ENCODE assay signal across 27 cellular contexts in the genomic region with DNA sequence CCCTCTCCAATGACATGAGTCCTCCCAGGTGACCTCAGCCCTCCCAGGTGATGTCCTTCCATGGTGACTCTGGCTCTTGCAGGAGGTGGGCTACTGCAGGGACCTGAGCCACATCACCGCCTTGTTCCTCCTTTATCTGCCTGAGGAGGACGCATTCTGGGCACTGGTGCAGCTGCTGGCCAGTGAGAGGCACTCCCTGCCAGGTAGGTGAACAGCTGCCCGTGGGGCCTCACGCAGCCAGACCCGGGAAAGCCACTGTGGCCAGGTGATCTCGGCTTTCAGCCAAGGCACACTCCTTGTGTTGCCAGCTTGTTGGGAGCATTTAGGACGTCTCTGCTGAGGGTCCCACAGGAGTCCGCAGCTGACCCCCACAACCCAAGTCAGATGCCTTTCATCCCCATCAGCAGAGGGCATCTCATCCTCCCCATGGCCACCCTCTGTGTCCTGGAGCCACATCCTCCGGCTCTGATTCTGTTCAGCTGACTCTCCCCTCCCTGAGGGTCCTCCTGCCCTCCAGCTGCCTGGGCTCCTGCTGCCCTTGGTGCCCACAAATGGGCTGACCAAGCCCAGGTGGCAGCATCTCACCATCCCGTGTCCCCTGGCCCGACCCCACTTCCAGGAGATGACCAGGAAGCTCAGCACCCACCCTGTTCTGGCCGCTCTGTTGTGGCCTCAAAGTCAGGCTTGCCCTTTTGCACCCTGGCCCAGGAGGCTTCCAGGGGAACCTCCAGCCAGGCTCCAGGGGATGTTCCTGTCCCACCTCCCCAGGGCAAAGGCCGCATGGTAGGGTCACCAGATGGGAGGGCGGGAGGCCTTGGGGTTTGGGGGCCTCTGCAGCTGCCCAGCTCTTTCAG. TPM values are rescaled to one million over a fixed set of nuclear protein-coding genes. Genes with fewer than 3 reads are reported as not detected.
DNase-seq lines count a peak whose midpoint lies in the region; ATAC-seq, FAIRE-seq and TF ChIP-seq lines count a peak whose summit lies in the region.
"Had no signal": no experiment of that assay in that cellular context is flagged by ENCODE, and none has a peak within 500 bp of the region (broad histone marks: within the 10 kb centered on the region; RNA-seq: fewer than 3 reads in every experiment).

No MANE protein-coding gene starts in this region.

- CTCF ChIA-PET in activated CD4-positive, alpha-beta memory T cell treated with anti-CD3 and anti-CD28 coated beads for 36 hours (lab: Charles Lee): no interaction called here
- CTCF ChIA-PET in activated CD4-positive, alpha-beta memory T cell treated with anti-CD3 and anti-CD28 coated beads, Interleukin-2, amount 10 ng/mL, durations not matched to agents 7 days and 5 days (lab: Charles Lee): no interaction called here

- TF ChIP-seq CTCF in H9 (conservative IDR thresholded peaks at IDR 0.05) (no peak), lung (IDR thresholded peaks at IDR 0.05; ENCODE audit: control extremely low read depth, extremely low read depth) (no peak), pancreas (IDR thresholded peaks at IDR 0.05) (no peak)

- H4K20me1 ChIP-seq in H9 (ENCODE audit: control insufficient read depth, insufficient read depth, insufficient read length): no peaks in the 10 kb centered on the region
- H4K20me1 ChIP-seq: BLaER1 had no signal

- H2BK5ac ChIP-seq in H9 (ENCODE audit: insufficient read length, low read length): no peak overlapping the region

- FAIRE-seq in pancreas (lab: Jason Lieb, UNC): no peak
- FAIRE-seq: A204.1, GM12892, H1 had no signal

- no peak overlapping the region for H4K5ac ChIP-seq in H9 (ENCODE audit: insufficient read length, low read depth, low read length)

- peak; percentile 4 for DNase-seq in activated CD4-positive, alpha-beta memory T cell treated with anti-CD3 and anti-CD28 coated beads for 36 hours
- DNase-seq in activated CD4-positive, alpha-beta memory T cell treated with anti-CD3 and anti-CD28 coated beads, Interleukin-2, amount 10 ng/mL, durations not matched to agents 7 days and 5 days: no peak
- DNase-seq in H9: peak; percentile 23
- DNase-seq in lung (ENCODE audit: low spot score): peak; percentile 17
- DNase-seq in sciatic nerve (ENCODE audit: low spot score): peak; percentile 48
- DNase-seq in pancreas: no peak
- no peak for DNase-seq in activated effector memory CD4-positive, alpha-beta T cell treated with Interleukin-2 at 50 U/mL for 16 hours
- DNase-seq: CD4-positive, CD25-positive, alpha-beta regulatory T cell; DMS79 treated with DMSO at 0.1 percent for 48 hours; Karpas-422; NCI-H1092; NCI-H1436; NCI-H187; NCI-H2081 treated with DMSO at 0.1 percent for 48 hours; NCI-H2171; NCI-H345; NCI-H510A treated with DMSO at 0.1 percent for 48 hours; NK-92 treated with Interleukin-12 subunit alpha and Interleukin-12 subunit beta, amount 100 ng/mL, for 24 hours; PC-3 had no signal

- no peak overlapping the region for H2AFZ ChIP-seq in H9 (ENCODE audit: low read length)

- no peak overlapping the region for H3T11ph ChIP-seq in H9 (ENCODE audit: low read length)

- H3K79me1 ChIP-seq in H9 (ENCODE audit: insufficient read depth, low read depth, low read length, poor library complexity, severe bottlenecking): no peaks in the 10 kb centered on the region

- no peak overlapping the region; the same call in 1 of the 2 replicates for H3K14ac ChIP-seq in H9 (ENCODE audit: insufficient read depth, low read length)

- no peak overlapping the region for H2BK20ac ChIP-seq in H9 (ENCODE audit: low read depth, low read length, poor library complexity, severe bottlenecking)

- H2BK12ac ChIP-seq in H9 (ENCODE audit: insufficient read length, low read depth, low read length): no peak overlapping the region

- no peak overlapping the region for H2BK120ac ChIP-seq in H9 (ENCODE audit: low read depth, low read length, poor library complexity, severe bottlenecking)

- no peaks in the 10 kb centered on the region for H3K9me3 Mint-ChIP-seq in activated CD4-positive, alpha-beta memory T cell treated with anti-CD3 and anti-CD28 coated beads for 36 hours
- no peaks in the 10 kb centered on the region for H3K9me3 Mint-ChIP-seq in activated CD4-positive, alpha-beta memory T cell treated with anti-CD3 and anti-CD28 coated beads, Interleukin-2, amount 10 ng/mL, durations not matched to agents 7 days and 5 days
- no peaks in the 10 kb centered on the region for H3K9me3 Mint-ChIP-seq in H9
- H3K9me3 Mint-ChIP-seq: CD4-positive, CD25-positive, alpha-beta regulatory T cell had no signal

- intact Hi-C loops in activated CD4-positive, alpha-beta memory T cell treated with anti-CD3 and anti-CD28 coated beads for 36 hours (cut with micrococcal nuclease): no loop called here
- intact Hi-C loops in sciatic nerve (cut with DNase I): no loop called here
- intact Hi-C loops in pancreas (cut with DNase I): no loop called here

- POLR2A ChIA-PET in activated CD4-positive, alpha-beta memory T cell treated with anti-CD3 and anti-CD28 coated beads for 36 hours (lab: Charles Lee): no interaction called here
- POLR2A ChIA-PET in activated CD4-positive, alpha-beta memory T cell treated with anti-CD3 and anti-CD28 coated beads, Interleukin-2, amount 10 ng/mL, durations not matched to agents 7 days and 5 days (lab: Charles Lee): no interaction called here

- no peak overlapping the region for H3K9ac ChIP-seq in H9 (ENCODE audit: extremely low read depth, insufficient read length, low read length)
- H3K9ac ChIP-seq: BLaER1, SK-N-SH had no signal

- no peak overlapping the region for H3K4me2 ChIP-seq in H9 (ENCODE audit: insufficient read depth, insufficient read length, low read length)
- H3K4me2 ChIP-seq: BLaER1, SK-N-SH had no signal

- H2AK5ac ChIP-seq in H9 (ENCODE audit: insufficient read length, low read length): no peak overlapping the region

- H3K56ac ChIP-seq in H9 (ENCODE audit: insufficient read length, low read depth, low read length): no peak overlapping the region

- H3K4me1 Mint-ChIP-seq in activated CD4-positive, alpha-beta memory T cell treated with anti-CD3 and anti-CD28 coated beads for 36 hours (ENCODE audit: low read depth): no peaks in the 10 kb centered on the region
- H3K4me1 Mint-ChIP-seq in activated CD4-positive, alpha-beta memory T cell treated with anti-CD3 and anti-CD28 coated beads, Interleukin-2, amount 10 ng/mL, durations not matched to agents 7 days and 5 days: no peaks in the 10 kb centered on the region
- H3K4me1 Mint-ChIP-seq in H9: no peaks in the 10 kb centered on the region
- H3K4me1 Mint-ChIP-seq: CD4-positive, CD25-positive, alpha-beta regulatory T cell had no signal

- no peak overlapping the region for H4K91ac ChIP-seq in H9 (ENCODE audit: insufficient read length, low read depth, low read length)

- H3K36me3 ChIP-seq in lung (ENCODE audit: control insufficient read depth in 2 of 2, insufficient read depth in 2 of 2, low read length in 2 of 2) (no peaks in the 10 kb centered on the region), pancreas (no peaks in the 10 kb centered on the region)
- H3K36me3 ChIP-seq: BLaER1 had no signal

- no peak overlapping the region for H3K4me3 ChIP-seq in lung
- no peak overlapping the region for H3K4me3 ChIP-seq in pancreas
- H3K4me3 ChIP-seq: BLaER1 had no signal

- H3K79me2 ChIP-seq in H9 (ENCODE audit: insufficient read depth, low read length): no peaks in the 10 kb centered on the region

- H3K23ac ChIP-seq in H9 (ENCODE audit: insufficient read length, low read depth, low read length): no peak overlapping the region

- H3K9me3 ChIP-seq in H9 (ENCODE audit: control insufficient read depth, low read depth, low read length) (no peaks in the 10 kb centered on the region), lung (ENCODE audit: control insufficient read depth in 2 of 2, insufficient read depth in 1 of 2, low read length in 1 of 2) (peaks cover 0 to 2% of the 10 kb centered on the region in 2 donors), pancreas (no peaks in the 10 kb centered on the region)
- H3K9me3 ChIP-seq: BLaER1, SK-N-SH had no signal

- no peak overlapping the region for H3K4me3 Mint-ChIP-seq in activated CD4-positive, alpha-beta memory T cell treated with anti-CD3 and anti-CD28 coated beads for 36 hours
- H3K4me3 Mint-ChIP-seq in activated CD4-positive, alpha-beta memory T cell treated with anti-CD3 and anti-CD28 coated beads, Interleukin-2, amount 10 ng/mL, durations not matched to agents 7 days and 5 days: no peak overlapping the region
- no peak overlapping the region; a peak in 1 of 5 replicates for H3K4me3 Mint-ChIP-seq in H9
- H3K4me3 Mint-ChIP-seq: CD4-positive, CD25-positive, alpha-beta regulatory T cell had no signal

- H3K18ac ChIP-seq in H9 (ENCODE audit: insufficient read length, low read depth, low read length): no peak overlapping the region

- no peak overlapping the region for H4K8ac ChIP-seq in H9 (replicated peaks; ENCODE audit: insufficient read length, low read depth, low read length)

- no peaks in the 10 kb centered on the region for H3K4me1 ChIP-seq in H9 (ENCODE audit: insufficient read depth, low read length)
- H3K4me1 ChIP-seq in lung (ENCODE audit: control insufficient read depth in 2 of 2, insufficient read depth in 2 of 2, low read length in 2 of 2): no peaks in the 10 kb centered on the region
- H3K4me1 ChIP-seq in pancreas: no peaks in the 10 kb centered on the region
- H3K4me1 ChIP-seq: BLaER1 had no signal

- no CpG with 5 or more reads among the region's 14 CpGs for WGBS in H9 (ENCODE audit: extremely low coverage, insufficient read length, low lambda C conversion rate)
- 81 to 93% methylated on average over 14 of the region's 14 CpGs for WGBS in lung, 2 donors
- 71 to 73% methylated on average over 14 of the region's 14 CpGs for WGBS in pancreas, 2 donors

- no peak overlapping the region for H3K27ac ChIP-seq in H9 (ENCODE audit: insufficient read length, low read depth, low read length)
- no peak overlapping the region for H3K27ac ChIP-seq in lung (ENCODE audit: low read depth in 1 of 2, low read length in 1 of 2)
- H3K27ac ChIP-seq in pancreas: no peak overlapping the region
- H3K27ac ChIP-seq: BLaER1 had no signal

- no peak overlapping the region for H3K27ac Mint-ChIP-seq in activated CD4-positive, alpha-beta memory T cell treated with anti-CD3 and anti-CD28 coated beads for 36 hours
- no peak overlapping the region for H3K27ac Mint-ChIP-seq in activated CD4-positive, alpha-beta memory T cell treated with anti-CD3 and anti-CD28 coated beads, Interleukin-2, amount 10 ng/mL, durations not matched to agents 7 days and 5 days
- H3K27ac Mint-ChIP-seq in H9: no peak overlapping the region; a peak in 1 of 7 replicates
- H3K27ac Mint-ChIP-seq: CD4-positive, CD25-positive, alpha-beta regulatory T cell had no signal

- H3K27me3 ChIP-seq in H9 (ENCODE audit: insufficient read depth, low read length) (no peaks in the 10 kb centered on the region), lung (ENCODE audit: control insufficient read depth, insufficient read depth) (no peaks in the 10 kb centered on the region), pancreas (no peaks in the 10 kb centered on the region)
- H3K27me3 ChIP-seq: BLaER1 had no signal

- H3K4ac ChIP-seq in H9 (ENCODE audit: low read depth, low read length): no peak overlapping the region

- no peak overlapping the region for H2BK15ac ChIP-seq in H9 (ENCODE audit: low read depth, low read length)

- H3K27me3 Mint-ChIP-seq in activated CD4-positive, alpha-beta memory T cell treated with anti-CD3 and anti-CD28 coated beads for 36 hours: no peaks in the 10 kb centered on the region
- H3K27me3 Mint-ChIP-seq in activated CD4-positive, alpha-beta memory T cell treated with anti-CD3 and anti-CD28 coated beads, Interleukin-2, amount 10 ng/mL, durations not matched to agents 7 days and 5 days: peaks cover 3% of the 10 kb centered on the region
- peaks cover 7% of the 10 kb centered on the region; the same call in 1 of the 2 replicates for H3K27me3 Mint-ChIP-seq in H9 (ENCODE audit: low read depth)

- H3K23me2 ChIP-seq in H9 (ENCODE audit: insufficient read length, low read depth, low read length, poor library complexity, severe bottlenecking): no peaks in the 10 kb centered on the region

- no peaks in the 10 kb centered on the region for H3K36me3 Mint-ChIP-seq in activated CD4-positive, alpha-beta memory T cell treated with anti-CD3 and anti-CD28 coated beads for 36 hours
- H3K36me3 Mint-ChIP-seq in activated CD4-positive, alpha-beta memory T cell treated with anti-CD3 and anti-CD28 coated beads, Interleukin-2, amount 10 ng/mL, durations not matched to agents 7 days and 5 days (ENCODE audit: low read depth): no peaks in the 10 kb centered on the region
- H3K36me3 Mint-ChIP-seq in H9 (ENCODE audit: insufficient read depth in 1 of 3, low read depth in 3 of 3): no peaks in the 10 kb centered on the region
- H3K36me3 Mint-ChIP-seq: CD4-positive, CD25-positive, alpha-beta regulatory T cell had no signal

- ATAC-seq in lung (ENCODE audit: insufficient read depth, low FRiP score) (no peak), sciatic nerve (no peak), pancreas (no peak), HG03469 (IDR thresholded peaks at IDR 0.05; ENCODE audit: unreplicated experiment) (no peak)
- ATAC-seq: PC-3 had no signal

RNA-seq across cellular contexts. Expression of gene USP6, which starts 20.1 kb away (rescaled TPM):
- total RNA-seq in activated CD4-positive, alpha-beta memory T cell treated with anti-CD3 and anti-CD28 coated beads for 36 hours: under 1 TPM; 0.05 TPM
- total RNA-seq in activated CD4-positive, alpha-beta memory T cell treated with anti-CD3 and anti-CD28 coated beads, Interleukin-2, amount 10 ng/mL, durations not matched to agents 7 days and 5 days: under 1 TPM; 0.08 to 0.10 TPM
- total RNA-seq in H9 (2021) (0.17 and 0.18 TPM in 2 replicates), lung (under 1 TPM; 0.31 to 0.46 TPM), sciatic nerve (0.31 TPM), pancreas (under 1 TPM; 0.03 to 0.09 (median 0.05) TPM)
- polyA plus RNA-seq in lung (under 1 TPM; 0.05 to 0.10 TPM), pancreas (under 1 TPM; 0.04 to 0.09 TPM)
- total RNA-seq: CD4-positive, CD25-positive, alpha-beta regulatory T cell; HT-29; PC-3 had no signal
- polyA plus RNA-seq: AG04450, SK-N-SH had no signal

RNA-seq across cellular contexts. Expression of gene ZNF232, which starts 24.3 kb away (rescaled TPM):
- 10 to 100 TPM; 13.6 to 14.2 TPM for total RNA-seq in activated CD4-positive, alpha-beta memory T cell treated with anti-CD3 and anti-CD28 coated beads for 36 hours
- total RNA-seq in activated CD4-positive, alpha-beta memory T cell treated with anti-CD3 and anti-CD28 coated beads, Interleukin-2, amount 10 ng/mL, durations not matched to agents 7 days and 5 days: 1 to 10 TPM; 6.4 to 6.7 TPM
- 44.7 and 46.4 TPM in 2 replicates for total RNA-seq in H9 (2021)
- total RNA-seq in lung: 10 to 100 TPM in 1 of 2 donors, 1 to 10 TPM in 1; 9.6 to 14.1 TPM
- 1 to 10 TPM; 6.8 to 9.4 TPM for polyA plus RNA-seq in lung
- 10.0 TPM for total RNA-seq in sciatic nerve
- total RNA-seq in pancreas: 1 to 10 TPM; 2.8 to 5.5 (median 3.6) TPM
- 1 to 10 TPM; 5.8 to 7.1 TPM for polyA plus RNA-seq in pancreas

RNA-seq across cellular contexts. Expression of gene ZNF594, which starts 55.7 kb away (rescaled TPM):
- 1 to 10 TPM; 5.3 to 6.2 TPM for total RNA-seq in activated CD4-positive, alpha-beta memory T cell treated with anti-CD3 and anti-CD28 coated beads for 36 hours
- 1 to 10 TPM; 7.0 to 8.6 TPM for total RNA-seq in activated CD4-positive, alpha-beta memory T cell treated with anti-CD3 and anti-CD28 coated beads, Interleukin-2, amount 10 ng/mL, durations not matched to agents 7 days and 5 days
- total RNA-seq in H9 (2021): 11.3 and 12.5 TPM in 2 replicates
- total RNA-seq in lung: 10 to 100 TPM in 1 of 2 donors, 1 to 10 TPM in 1; 7.9 to 14.4 TPM
- polyA plus RNA-seq in lung: 1 to 10 TPM; 1.6 to 2.1 TPM
- total RNA-seq in sciatic nerve: 16.5 TPM
- total RNA-seq in pancreas: 1 to 10 TPM; 2.5 to 6.9 (median 3.1) TPM
- 1 to 10 TPM; 2.0 to 2.9 TPM for polyA plus RNA-seq in pancreas

RNA-seq across cellular contexts. Expression of gene ZFP3, which starts 57.7 kb away (rescaled TPM):
- total RNA-seq in activated CD4-positive, alpha-beta memory T cell treated with anti-CD3 and anti-CD28 coated beads for 36 hours: 1 to 10 TPM; 1.8 to 1.9 TPM
- total RNA-seq in activated CD4-positive, alpha-beta memory T cell treated with anti-CD3 and anti-CD28 coated beads, Interleukin-2, amount 10 ng/mL, durations not matched to agents 7 days and 5 days: 1 to 10 TPM; 2.9 to 3.4 TPM
- total RNA-seq in H9 (2021) (0.11 and 0.18 TPM in 2 replicates), lung (1 to 10 TPM; 4.8 to 7.3 TPM), sciatic nerve (6.6 TPM), pancreas (1 to 10 TPM; 2.7 to 5.2 (median 3.5) TPM)
- polyA plus RNA-seq in lung (1 to 10 TPM; 2.3 to 2.6 TPM), pancreas (1 to 10 TPM; 1.9 to 3.2 TPM)

Comparison
In these comparisons a context has a peak if more than half of its experiments do, and no peak if none do; other contexts are left out.
1. DNase-seq: peak in activated CD4-positive, alpha-beta memory T cell treated with anti-CD3 and anti-CD28 coated beads for 36 hours (single experiment), H9 (single experiment), lung (single experiment) and sciatic nerve (single experiment); none in activated CD4-positive, alpha-beta memory T cell treated with anti-CD3 and anti-CD28 coated beads, Interleukin-2, amount 10 ng/mL, durations not matched to agents 7 days and 5 days (single experiment), pancreas (0 of 6) and activated effector memory CD4-positive, alpha-beta T cell treated with Interleukin-2 at 50 U/mL for 16 hours (single experiment).